In genomic region chr19:45364696-45365095, GRCh38 we compare ENCODE assay signal across 26 cellular contexts. TPM values are rescaled to one million over a fixed set of nuclear protein-coding genes. Genes with fewer than 3 reads are reported as not detected.
"Had no signal": no experiment of that assay in that cellular context is flagged by ENCODE, and none has a peak within 500 bp of the region (broad histone marks: within the 10 kb centered on the region; RNA-seq: fewer than 3 reads in every experiment).

No MANE protein-coding gene starts in this region.

- H3K9me3 ChIP-seq: esophagus squamous epithelium, lower lobe of right lung, prostate gland, right atrium auricular region, suprapubic skin, transverse colon had no signal

- FAIRE-seq: endometrium, keratinocyte, small intestine had no signal

- H3K4me3 ChIP-seq: esophagus squamous epithelium, lower lobe of right lung, prostate gland, right atrium auricular region, suprapubic skin, transverse colon had no signal

- H3K27ac ChIP-seq: esophagus squamous epithelium, lower lobe of right lung, prostate gland, right atrium auricular region, suprapubic skin, transverse colon had no signal

- H3K4me1 ChIP-seq: prostate gland had no signal

- ATAC-seq: effector memory CD8-positive, alpha-beta T cell; left ventricle myocardium superior; naive thymus-derived CD8-positive, alpha-beta T cell; stimulated activated naive B cell treated with anti-CD40 and anti-IgM and Interleukin-4, amounts not matched to agents 10 μg/mL and 1 μg/mL and 100 μg/mL, for 72 hours had no signal

- H3K27me3 ChIP-seq: esophagus squamous epithelium, right atrium auricular region, suprapubic skin, transverse colon had no signal

- H3K36me3 ChIP-seq: lower lobe of right lung, prostate gland, transverse colon had no signal

- DNase-seq: cerebellar nuclear complex; cortex of kidney; effector memory CD8-positive, alpha-beta T cell; erythroblast; esophagus squamous epithelium; foreskin melanocyte; glutamatergic neuron; hypothalamus; left ventricle myocardium superior; lower lobe of right lung; naive thymus-derived CD8-positive, alpha-beta T cell; small intestine; stimulated activated CD4-positive, alpha-beta T cell treated with anti-CD3 and anti-CD28 coated beads, Interleukin-15, amount 100 ng/mL, for 24 hours; stimulated activated CD4-positive, alpha-beta T cell treated with anti-CD3 and anti-CD28 coated beads, Interleukin-2, amount 100 ng/mL, for 48 hours; stimulated activated naive B cell treated with anti-CD40 and anti-IgM and Interleukin-4, amounts not matched to agents 10 μg/mL and 1 μg/mL and 100 μg/mL, for 72 hours; transverse colon had no signal

RNA-seq across cellular contexts. Expression of gene KLC3, which starts 24.1 kb away (rescaled TPM):
- total RNA-seq: left ventricle myocardium superior; mesenteric fat pad; myocyte; naive thymus-derived CD8-positive, alpha-beta T cell; osteocyte; transverse colon had no signal
- polyA plus RNA-seq: naive thymus-derived CD8-positive, alpha-beta T cell; neural cell; small intestine had no signal

RNA-seq across cellular contexts. Expression of gene PPP1R13L, which starts 40.2 kb away (rescaled TPM):
- polyA plus RNA-seq: neural cell had no signal

RNA-seq across cellular contexts. Expression of gene CKM, which starts 42.0 kb away (rescaled TPM):
- total RNA-seq: dermis microvascular lymphatic vessel endothelial cell; esophagus squamous epithelium; mesenteric fat pad; naive thymus-derived CD8-positive, alpha-beta T cell; osteocyte; suprapubic skin had no signal
- polyA plus RNA-seq: keratinocyte; naive thymus-derived CD8-positive, alpha-beta T cell had no signal
